ENCODE assay signal across 14 cellular contexts in the genomic region with DNA sequence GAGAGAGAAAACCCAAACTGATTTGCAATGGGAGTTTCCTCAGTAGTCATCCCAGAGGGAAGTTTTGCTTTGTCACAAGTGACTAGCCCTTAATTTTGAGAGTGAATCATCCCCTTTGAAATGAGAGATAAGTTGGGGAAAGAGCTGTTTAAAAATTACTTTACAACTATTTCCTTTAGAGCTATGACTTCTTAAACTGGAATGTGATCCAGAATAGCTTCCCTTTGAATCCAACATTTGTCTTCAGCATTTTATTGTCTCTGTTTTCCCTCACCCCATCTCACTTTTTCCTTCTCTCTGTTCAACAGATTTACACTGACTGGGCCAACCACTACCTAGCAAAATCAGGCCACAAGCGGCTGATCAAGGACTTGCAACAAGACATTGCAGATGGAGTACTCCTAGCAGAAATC.
A peak's percentile ranks its signal among the peaks of the same experiment; 100 is the strongest.
DNase-seq lines count a peak whose midpoint lies in the region; ATAC-seq and TF ChIP-seq lines count a peak whose summit lies in the region.
"Had no signal": no experiment of that assay in that cellular context is flagged by ENCODE, and none has a peak within 500 bp of the region (broad histone marks: within the 10 kb centered on the region; RNA-seq: fewer than 3 reads in every experiment).

No MANE protein-coding gene starts in this region.

- H3K36me3 ChIP-seq in mesenchymal stem cell (ENCODE audit: control insufficient read depth in 1 of 2, insufficient read depth in 2 of 2, low read depth in 1 of 2, low read length in 2 of 2) (peaks cover 0 to 8% of the 10 kb centered on the region in 2 experiments), body of pancreas (replicated peaks in 1 of 2; ENCODE audit: insufficient read depth in 1 of 2, low read depth in 2 of 2) (no peaks in the 10 kb centered on the region)
- H3K36me3 ChIP-seq: heart right ventricle, suprapubic skin had no signal

- intact Hi-C loops in body of pancreas (cut with DNase I), result no loop called here

- H3K9me3 ChIP-seq in mesenchymal stem cell (ENCODE audit: control insufficient read depth, low read length) (peaks cover 4% of the 10 kb centered on the region), body of pancreas (no peaks in the 10 kb centered on the region)
- H3K9me3 ChIP-seq: suprapubic skin had no signal

- TF ChIP-seq CTCF in cardiac fibroblast (IDR thresholded peaks at IDR 0.05; ENCODE audit: low read depth, low read length) (peak; percentile 5), body of pancreas (IDR thresholded peaks at IDR 0.05) (no peak)

- H2AFZ ChIP-seq in mesenchymal stem cell (ENCODE audit: low read depth, low read length), result no peak overlapping the region

- H3K18ac ChIP-seq in mesenchymal stem cell (ENCODE audit: low read depth in 1 of 2, low read length in 2 of 2), result peak overlapping the region in 1 of 2 experiments; percentile 5

- no peak for ATAC-seq in body of pancreas
- ATAC-seq in HG03025 (IDR thresholded peaks at IDR 0.05; ENCODE audit: low FRiP score, unreplicated experiment), result no peak
- no peak for ATAC-seq in HG03045 (IDR thresholded peaks at IDR 0.05; ENCODE audit: unreplicated experiment)
- no peak for ATAC-seq in GM18873 (IDR thresholded peaks at IDR 0.05; ENCODE audit: low FRiP score, unreplicated experiment)
- ATAC-seq: sciatic nerve had no signal

- H3K4me3 ChIP-seq in cardiac fibroblast (replicated peaks in 1 of 2; ENCODE audit: low read depth in 2 of 2, low read length in 2 of 2), result peak overlapping the region in 1 of 2 donors; percentile 55
- peak overlapping the region in 1 of 2 experiments; percentile 72 for H3K4me3 ChIP-seq in mesenchymal stem cell (ENCODE audit: insufficient read depth in 1 of 2, low read depth in 1 of 2, low read length in 2 of 2)
- H3K4me3 ChIP-seq in body of pancreas, result no peak overlapping the region
- H3K4me3 ChIP-seq: heart right ventricle, suprapubic skin had no signal

- no peak overlapping the region for H3K14ac ChIP-seq in mesenchymal stem cell (ENCODE audit: low read length in 2 of 2)

- no peak overlapping the region for H3K4ac ChIP-seq in mesenchymal stem cell (ENCODE audit: low read depth in 1 of 2, low read length in 2 of 2)

- no peak overlapping the region for H2BK12ac ChIP-seq in mesenchymal stem cell (ENCODE audit: low read length in 2 of 2)

- peak overlapping the region; percentile 2 for H3K4me2 ChIP-seq in mesenchymal stem cell (ENCODE audit: low read length, poor library complexity, severe bottlenecking)

- H3K79me1 ChIP-seq in mesenchymal stem cell (replicated peaks; ENCODE audit: low read length, poor library complexity, severe bottlenecking), result peaks cover 2% of the 10 kb centered on the region

- WGBS in mesenchymal stem cell, result 0% methylated on average over 1 of the region's 1 CpG
- WGBS in body of pancreas, 2 donors, result 75 to 89% methylated on average over 1 of the region's 1 CpG

- H2BK5ac ChIP-seq in mesenchymal stem cell (ENCODE audit: low read depth, low read length, poor library complexity, severe bottlenecking), result no peak overlapping the region

- H2BK120ac ChIP-seq in mesenchymal stem cell (ENCODE audit: low read depth, low read length), result no peak overlapping the region

- no peak overlapping the region for H2BK15ac ChIP-seq in mesenchymal stem cell (ENCODE audit: low read depth, poor library complexity, severe bottlenecking)

- DNase-seq in AG08396 (ENCODE audit: low spot score) (peak; percentile 44), LoVo (ENCODE audit: low spot score) (peak; percentile 67), cardiac fibroblast (ENCODE audit: low read depth in 2 of 2) (peak; percentile 77 to 94), mesenchymal stem cell (peak; percentile 88), body of pancreas (no peak)
- DNase-seq: activated gamma-delta T cell; CD4-positive, alpha-beta T cell; heart right ventricle; NCI-H187 had no signal

- H3K23ac ChIP-seq in mesenchymal stem cell (ENCODE audit: low read length in 2 of 2), result no peak overlapping the region

- H3K27ac ChIP-seq in mesenchymal stem cell (ENCODE audit: low read length, poor library complexity, severe bottlenecking) (peak overlapping the region; percentile 91), body of pancreas (no peak overlapping the region)
- H3K27ac ChIP-seq: suprapubic skin had no signal

- peaks cover 3% of the 10 kb centered on the region for H3K4me1 ChIP-seq in mesenchymal stem cell (ENCODE audit: control insufficient read depth, insufficient read depth, low read depth, low read length)
- no peaks in the 10 kb centered on the region for H3K4me1 ChIP-seq in body of pancreas

- H2AK5ac ChIP-seq in mesenchymal stem cell (ENCODE audit: low read length, severe bottlenecking), result no peak overlapping the region

- peak overlapping the region; percentile 88 for H3K9ac ChIP-seq in mesenchymal stem cell (ENCODE audit: low read length)

- TF ChIP-seq POLR2A in body of pancreas (IDR thresholded peaks at IDR 0.05), result no peak

- no peak overlapping the region for H4K8ac ChIP-seq in mesenchymal stem cell (ENCODE audit: low read length)

- H4K91ac ChIP-seq in mesenchymal stem cell (ENCODE audit: low read length), result no peak overlapping the region

- H3K27me3 ChIP-seq in mesenchymal stem cell (ENCODE audit: control insufficient read depth in 1 of 2, insufficient read depth in 1 of 2, low read length in 2 of 2) (no peaks in the 10 kb centered on the region), body of pancreas (no peaks in the 10 kb centered on the region)
- H3K27me3 ChIP-seq: heart right ventricle, suprapubic skin had no signal

Comparison
In these comparisons a context has a peak if more than half of its experiments do, and no peak if none do; other contexts are left out.
1. DNase-seq: peak in AG08396 (single experiment), LoVo (single experiment), cardiac fibroblast (2 of 2) and mesenchymal stem cell (single experiment); none in body of pancreas (0 of 4).